29 cellular contexts compared by ENCODE assay signal in genomic region chr3:12120374-12121140, GRCh38. TPM values are rescaled to one million over a fixed set of nuclear protein-coding genes. Genes with fewer than 3 reads are reported as not detected.
A peak's percentile ranks its signal among the peaks of the same experiment; 100 is the strongest.
DNase-seq lines count a peak whose midpoint lies in the region; ATAC-seq, FAIRE-seq and TF ChIP-seq lines count a peak whose summit lies in the region.
"Had no signal": no experiment of that assay in that cellular context is flagged by ENCODE, and none has a peak within 500 bp of the region (broad histone marks: within the 10 kb centered on the region; RNA-seq: fewer than 3 reads in every experiment).

No MANE protein-coding gene starts in this region.

- H3K36me3 ChIP-seq in GM12878 (ENCODE audit: control insufficient read depth in 2 of 2, insufficient read depth in 2 of 2, low read length in 1 of 2), result no peaks in the 10 kb centered on the region
- H3K36me3 ChIP-seq in H7 (replicated peaks; ENCODE audit: control insufficient read depth, insufficient read depth, low read length), result no peaks in the 10 kb centered on the region
- H3K36me3 ChIP-seq: BE2C, pancreas had no signal

- H3K4me2 ChIP-seq in A549 (no peak overlapping the region), GM12878 (ENCODE audit: control insufficient read depth, insufficient read depth) (no peak overlapping the region)
- H3K4me2 ChIP-seq: smooth muscle cell had no signal

- no peak for DNase-seq in A549 (ENCODE audit: low read depth in 1 of 2, low spot score in 1 of 2)
- DNase-seq in Jurkat, Clone E6-1 (ENCODE audit: low read depth, low spot score), result peak; percentile 73
- no peak for DNase-seq in GM12878 (ENCODE audit: low read depth, low spot score)
- peak; percentile 8 for DNase-seq in iris pigment epithelial cell (ENCODE audit: low read depth)
- DNase-seq in NCI-H1105 (lab: John Stamatoyannopoulos, UW), result no peak
- no peak for DNase-seq in H7
- no peak for DNase-seq in activated CD4-positive, alpha-beta T cell treated with anti-CD3 and anti-CD28 coated beads for 4 hours
- DNase-seq in NCI-H187 treated with DMSO at 0.1 percent for 48 hours (lab: John Stamatoyannopoulos, UW), result no peak
- DNase-seq: activated CD4-positive, alpha-beta T cell treated with anti-CD3 and anti-CD28 coated beads for 36 hours; activated gamma-delta T cell treated with Interleukin-2 at 50 U/mL for 16 hours; activated T-cell treated with anti-CD3 and anti-CD28 coated beads, Interleukin-2, amount 50 U/mL, for 24 hours; BE2C; caudate nucleus; DMS53; islet precursor cell; mucosa of descending colon; NCI-H1436 treated with DMSO at 0.1 percent for 48 hours; NCI-H2107; OCI-M1; pancreas; retina; stimulated activated CD4-positive, alpha-beta T cell treated with anti-CD3 and anti-CD28 coated beads, Interleukin-2, amount 100 ng/mL, for 24 hours had no signal

- POLR2A ChIA-PET in A549 (lab: Yijun Ruan, JAX), result no interaction called here
- POLR2A ChIA-PET in GM12878 (lab: Charles Lee), result no interaction called here

- CTCF ChIA-PET in A549 (lab: Yijun Ruan, JAX) (interaction anchor here (0.8 to 6.2 kb wide), 6 partner anchors 11 to 359 kb away, joined by 3 to 30 read pairs (median 4); no protein-coding TSS in a partner anchor), GM12878 (lab: Yijun Ruan, JAX) (interaction anchor here (0.6 to 2.3 kb wide), 7 partner anchors 18 to 364 kb away, joined by 3 to 11 read pairs (median 4); partner anchors contain the start of gene TSEN2)

- SMC1A ChIA-PET in GM12878 (lab: Charles Lee; ENCODE audit: uncharacterized antibody, unreplicated experiment), result interaction anchor here (1.3 to 1.4 kb wide), 2 partner anchors 11 to 360 kb away, joined by 4 read pairs; no protein-coding TSS in a partner anchor

- no peak overlapping the region for H2AFZ ChIP-seq in GM12878 (ENCODE audit: control insufficient read depth, low read depth, low read length)

- H3K4me3 ChIP-seq in A549 (no peak overlapping the region), GM12878 (no peak overlapping the region), H7 (ENCODE audit: insufficient read depth, low read depth, low read length) (no peak overlapping the region)
- H3K4me3 ChIP-seq in Jurkat, Clone E6-1 (ENCODE audit: low read length), result no peak overlapping the region
- H3K4me3 ChIP-seq: mucosa of descending colon, pancreas, smooth muscle cell had no signal

- BruUV-seq in GM12878 (replicated peaks; lab: Mats Ljungman, UMichigan), result no TSS peak

- no peak for TF ChIP-seq CTCF in A549 (IDR thresholded peaks at IDR 0.05)
- no peak for TF ChIP-seq CTCF in GM12878 (IDR thresholded peaks at IDR 0.05 in 2 of 3, conservative IDR thresholded peaks at IDR 0.05 in 1 of 3; ENCODE audit: control insufficient read depth in 2 of 3, extremely low read depth in 1 of 3, insufficient read depth in 1 of 3, low read depth in 3 of 3, low read length in 3 of 3)

- 0 out of 3 replicates have a peak, but pooled peaks cover 2% of the 10 kb centered on the region for H3K9me3 ChIP-seq in A549
- no peaks in the 10 kb centered on the region for H3K9me3 ChIP-seq in GM12878 (replicated peaks; ENCODE audit: control insufficient read depth, insufficient read depth, low read length)
- H3K9me3 ChIP-seq: BE2C, mucosa of descending colon, pancreas had no signal

- WGBS in A549 (ENCODE audit: missing lambda C conversion rate), result 72% methylated on average over 5 of the region's 5 CpGs
- 28% methylated on average over 5 of the region's 5 CpGs for WGBS in GM12878 (ENCODE audit: insufficient coverage, insufficient replicate concordance, low lambda C conversion rate, missing lambda C conversion rate)

- H3K27me3 ChIP-seq in GM12878 (replicated peaks in 1 of 2; ENCODE audit: control insufficient read depth in 2 of 2, insufficient read depth in 2 of 2, low read length in 1 of 2), result 0 out of 4 replicates have a peak, but pooled peaks cover 0 to 6% of the 10 kb centered on the region in 2 experiments
- H3K27me3 ChIP-seq in H7 (ENCODE audit: control insufficient read depth, insufficient read depth, low read length), result no peaks in the 10 kb centered on the region
- H3K27me3 ChIP-seq: BE2C had no signal

- no peak for TF ChIP-seq POLR2A in A549 (IDR thresholded peaks at IDR 0.05; ENCODE audit: low read length)
- no peak for TF ChIP-seq POLR2A in GM12878 (IDR thresholded peaks at IDR 0.05; ENCODE audit: low read depth, low read length)

- in situ Hi-C loops in GM12878 (cut with MboI), result no loop called here

- TF ChIP-seq RAD21 in A549 (conservative IDR thresholded peaks at IDR 0.05 in 1 of 2, IDR thresholded peaks at IDR 0.05 in 1 of 2), result no peak
- TF ChIP-seq RAD21 in GM12878 (IDR thresholded peaks at IDR 0.05; ENCODE audit: insufficient read depth, low read depth, low read length), result no peak

- no peak overlapping the region for H3K9ac ChIP-seq in GM12878 (ENCODE audit: control insufficient read depth, insufficient read depth, low read length)

- no peak for FAIRE-seq in A549 (lab: Jason Lieb, UNC)
- no peak for FAIRE-seq in GM12878 (lab: Jason Lieb, UNC)
- FAIRE-seq: astrocyte, endometrium, G401.6, pancreas had no signal

- H3K4me1 ChIP-seq in A549 (0 out of 3 replicates have a peak, but pooled peaks cover 6% of the 10 kb centered on the region), GM12878 (ENCODE audit: control insufficient read depth, insufficient read depth, low read length) (no peaks in the 10 kb centered on the region)
- H3K4me1 ChIP-seq: BE2C, pancreas had no signal

- H3K79me2 ChIP-seq in GM12878 (ENCODE audit: control insufficient read depth, insufficient read depth, low read length), result no peaks in the 10 kb centered on the region

- TF ChIP-seq EP300 in A549 (IDR thresholded peaks at IDR 0.05) (no peak), GM12878 (IDR thresholded peaks at IDR 0.05; ENCODE audit: borderline replicate concordance in 1 of 2, control insufficient read depth in 1 of 2, low read depth in 2 of 2, low read length in 2 of 2) (no peak)

- intact Hi-C loops in GM12878 (cut with micrococcal nuclease; ENCODE audit: unreplicated experiment), result no loop called here

- RAD21 ChIA-PET in GM12878 (lab: Charles Lee; ENCODE audit: unreplicated experiment), result interaction anchor here (1.1 to 1.7 kb wide), 2 partner anchors 14 to 67 kb away, joined by 4 to 5 read pairs; no protein-coding TSS in a partner anchor

- no peaks in the 10 kb centered on the region for H4K20me1 ChIP-seq in GM12878 (ENCODE audit: control insufficient read depth, insufficient read depth)

- ATAC-seq in A549, result no peak
- peak; percentile 14; the same call in 2 of the 3 replicates for ATAC-seq in GM12878
- ATAC-seq: activated CD4-positive, alpha-beta T cell treated with anti-CD3 and anti-CD28 coated beads for 36 hours; mucosa of descending colon; pancreas had no signal

- H3K27ac ChIP-seq in A549 (no peak overlapping the region), GM12878 (ENCODE audit: control insufficient read depth, insufficient read depth) (no peak overlapping the region)
- H3K27ac ChIP-seq: pancreas had no signal

TF ChIP-seq in A549, 52 proteins besides CTCF, POLR2A, EP300 and RAD21 (continues in another document):
- TF ChIP-seq NPAS2 (CRISPR knock-in tag; IDR thresholded peaks at IDR 0.05; ENCODE audit: borderline replicate concordance) (no peak), CEBPB (IDR thresholded peaks at IDR 0.05) (peak; percentile 53 to 69; a peak in 3 of 4 replicates)

TF ChIP-seq in GM12878, 131 proteins besides CTCF, POLR2A, EP300 and RAD21 (continues in another document):
- TF ChIP-seq IKZF1 (conservative IDR thresholded peaks at IDR 0.05) (peak; percentile 62), HDAC6 (IDR thresholded peaks at IDR 0.05; ENCODE audit: unreplicated experiment) (no peak), IRF4 (IDR thresholded peaks at IDR 0.05; ENCODE audit: low read depth, low read length) (no peak), ETV6 (conservative IDR thresholded peaks at IDR 0.05 in 1 of 2, IDR thresholded peaks at IDR 0.05 in 1 of 2; ENCODE audit: borderline replicate concordance in 1 of 2, low read depth in 1 of 2) (no peak)

RNA-seq across cellular contexts. Expression of gene TIMP4, which starts 38.2 kb away (rescaled TPM):
- polyA plus RNA-seq in A549 (2011; rRNA removed), result 16.0 and 21.2 TPM in 2 replicates
- 6.5 and 8.5 TPM in 2 replicates for polyA plus RNA-seq in A549 (2012; cell fraction: cytosol; rRNA removed)
- polyA plus RNA-seq in A549 (2012; cell fraction: nucleus; rRNA removed), result 4.6 and 6.0 TPM in 2 replicates
- polyA plus RNA-seq in A549 (2017; fragmentation: RNase III; extraction: RNeasy Plus Mini Kit Qiagen cat#74134 plus additional on column Dnase treatment), result 13.1 to 18.5 TPM (median 15.7 TPM) in 3 replicates
- 27.4 and 28.2 TPM in 2 replicates for polyA minus RNA-seq in A549 (2011; rRNA and poly(A)+ RNA removed)
- polyA plus RNA-seq in Jurkat, Clone E6-1 (2012; ENCODE audit: insufficient read depth, insufficient read length), result not detected
- total RNA-seq in GM12878 (2013; cell fraction: nucleolus; rRNA removed), result not detected in 2 replicates
- not detected in 2 replicates for total RNA-seq in GM12878 (2014; rRNA removed)
- not detected in 2 replicates for total RNA-seq in GM12878 (2014; rRNA removed; fragmentation: Illumina TruSeq; extraction: Trizol)
- not detected in 2 replicates for total RNA-seq in GM12878 (2021)
- not detected for polyA plus RNA-seq in GM12878 (2011; ENCODE audit: low read depth)
- polyA plus RNA-seq in GM12878 (2011; rRNA removed), result 0.04 and 0.07 TPM in 2 replicates
- polyA plus RNA-seq in GM12878 (2011; cell fraction: cytosol; rRNA removed), result 0.08 TPM in 1 of 2 replicates, not detected in the other
- polyA plus RNA-seq in GM12878 (2011; cell fraction: nucleus; rRNA removed), result not detected in 2 replicates
- polyA plus RNA-seq in GM12878 (2012), result not detected in 2 replicates
- polyA plus RNA-seq in GM12878 (2014; fragmentation: Illumina TruSeq; extraction: Trizol), result not detected in 2 replicates
- polyA plus RNA-seq in GM12878 (2014; fragmentation: Nextera tagmentation; extraction: Ambion mirVana), result not detected
- polyA plus RNA-seq in GM12878 (2014; rRNA removed), result not detected in 2 replicates
- not detected for polyA plus RNA-seq in GM12878 (2016; fragmentation: Nextera tagmentation; extraction: Ambion mirVana)
- 0.26 and 0.29 TPM in 2 replicates for polyA minus RNA-seq in GM12878 (2011; rRNA and poly(A)+ RNA removed)
- not detected in 2 replicates for polyA minus RNA-seq in GM12878 (2011; cell fraction: cytosol; rRNA and poly(A)+ RNA removed)
- polyA minus RNA-seq in GM12878 (2011; cell fraction: nucleus; rRNA and poly(A)+ RNA removed), result not detected in 2 replicates
- total RNA-seq in H7 (2014; rRNA removed; shearing (Covaris generic)), result 22.9 and 40.3 TPM in 2 replicates
- total RNA-seq: activated CD8-positive, alpha-beta memory T cell treated with anti-CD3 and anti-CD28 coated beads for 36 hours; T-helper 2 cell treated with Interferon-gamma antibody and Interleukin-4, amounts not matched to agents 100 ng/mL and 5 ng/mL, for 36 hours had no signal
- polyA plus RNA-seq: neural cell had no signal

Comparison
In these comparisons a context has a peak if more than half of its experiments do, and no peak if none do; other contexts are left out.
1. DNase-seq: peak in Jurkat, Clone E6-1 (single experiment) and iris pigment epithelial cell (single experiment); none in A549 (0 of 2), GM12878 (single experiment), NCI-H1105 (single experiment), H7 (single experiment), activated CD4-positive, alpha-beta T cell treated with anti-CD3 and anti-CD28 coated beads for 4 hours (0 of 2) and NCI-H187 treated with DMSO at 0.1 percent for 48 hours (single experiment).
2. RNA of gene TIMP4, which starts 38.2 kb away (total RNA-seq): 22.9 to 40.3 TPM in H7; not detected in GM12878; every median in the first group is over 10 times any median in the second.
3. Of the 24 proteins assayed by ChIP-seq in both GM12878 and A549: peak only in GM12878: PBX3; only in A549: CEBPB; in both: none; in neither: 22.